In genomic region chr20:18645196-18645745, GRCh38 we compare ENCODE assay signal across 18 cellular contexts.
"Had no signal": no experiment of that assay in that cellular context is flagged by ENCODE, and none has a peak within 500 bp of the region (broad histone marks: within the 10 kb centered on the region; RNA-seq: fewer than 3 reads in every experiment).

No MANE protein-coding gene starts in this region.

- H3K36me3 ChIP-seq: colonic mucosa, esophagus squamous epithelium, tibial artery, vagina had no signal

- H3K4me3 Mint-ChIP-seq: activated CD4-positive, alpha-beta memory T cell treated with anti-CD3 and anti-CD28 coated beads, Interleukin-2, amount 10 ng/mL, durations not matched to agents 7 days and 5 days; activated naive CD4-positive, alpha-beta T cell treated with anti-CD3 and anti-CD28 coated beads, Interleukin-2, amount 10 ng/mL, durations not matched to agents 7 days and 5 days; activated T-cell treated with anti-CD3 and anti-CD28 coated beads, Interleukin-2, amount 50 U/mL, for 24 hours; neural crest cell; T-cell had no signal

- DNase-seq: activated CD4-positive, alpha-beta memory T cell treated with anti-CD3 and anti-CD28 coated beads, Interleukin-2, amount 10 ng/mL, durations not matched to agents 7 days and 5 days; activated CD4-positive, alpha-beta T cell treated with anti-CD3 and anti-CD28 coated beads for 4 hours; activated naive CD4-positive, alpha-beta T cell treated with anti-CD3 and anti-CD28 coated beads, Interleukin-2, amount 10 ng/mL, durations not matched to agents 7 days and 5 days; activated T-cell treated with anti-CD3 and anti-CD28 coated beads, Interleukin-2, amount 50 U/mL, for 24 hours; caudate nucleus; colonic mucosa; esophagus squamous epithelium; foreskin fibroblast; head of caudate nucleus; midbrain; stimulated activated CD4-positive, alpha-beta T cell treated with anti-CD3 and anti-CD28 coated beads, Interleukin-2, amount 100 ng/mL, for 48 hours; stimulated activated naive CD4-positive, alpha-beta T cell; T-cell; T-helper 9 cell; tibial artery had no signal

- H3K27ac ChIP-seq: colonic mucosa, esophagus squamous epithelium, tibial artery, vagina had no signal

- H3K27me3 Mint-ChIP-seq: activated CD4-positive, alpha-beta memory T cell treated with anti-CD3 and anti-CD28 coated beads, Interleukin-2, amount 10 ng/mL, durations not matched to agents 7 days and 5 days; activated naive CD4-positive, alpha-beta T cell treated with anti-CD3 and anti-CD28 coated beads, Interleukin-2, amount 10 ng/mL, durations not matched to agents 7 days and 5 days; activated T-cell treated with anti-CD3 and anti-CD28 coated beads, Interleukin-2, amount 50 U/mL, for 24 hours; T-cell had no signal

- H3K9me3 ChIP-seq: colonic mucosa, esophagus squamous epithelium, tibial artery, vagina had no signal

- ATAC-seq: T-cell had no signal

- H3K36me3 Mint-ChIP-seq: activated naive CD4-positive, alpha-beta T cell treated with anti-CD3 and anti-CD28 coated beads, Interleukin-2, amount 10 ng/mL, durations not matched to agents 7 days and 5 days had no signal

- H3K4me1 ChIP-seq: colonic mucosa, vagina had no signal

- H3K27me3 ChIP-seq: colonic mucosa, esophagus squamous epithelium, tibial artery, vagina had no signal

- H3K4me3 ChIP-seq: colonic mucosa, esophagus squamous epithelium, tibial artery, vagina had no signal

- H3K9me3 Mint-ChIP-seq: activated CD4-positive, alpha-beta memory T cell treated with anti-CD3 and anti-CD28 coated beads, Interleukin-2, amount 10 ng/mL, durations not matched to agents 7 days and 5 days; activated naive CD4-positive, alpha-beta T cell treated with anti-CD3 and anti-CD28 coated beads, Interleukin-2, amount 10 ng/mL, durations not matched to agents 7 days and 5 days; activated T-cell treated with anti-CD3 and anti-CD28 coated beads, Interleukin-2, amount 50 U/mL, for 24 hours; neural crest cell; T-cell had no signal

- H3K27ac Mint-ChIP-seq: activated CD4-positive, alpha-beta memory T cell treated with anti-CD3 and anti-CD28 coated beads, Interleukin-2, amount 10 ng/mL, durations not matched to agents 7 days and 5 days; activated naive CD4-positive, alpha-beta T cell treated with anti-CD3 and anti-CD28 coated beads, Interleukin-2, amount 10 ng/mL, durations not matched to agents 7 days and 5 days; activated T-cell treated with anti-CD3 and anti-CD28 coated beads, Interleukin-2, amount 50 U/mL, for 24 hours; T-cell had no signal

- FAIRE-seq: endothelial cell of umbilical vein had no signal

- H3K4me1 Mint-ChIP-seq: activated CD4-positive, alpha-beta memory T cell treated with anti-CD3 and anti-CD28 coated beads, Interleukin-2, amount 10 ng/mL, durations not matched to agents 7 days and 5 days; activated naive CD4-positive, alpha-beta T cell treated with anti-CD3 and anti-CD28 coated beads, Interleukin-2, amount 10 ng/mL, durations not matched to agents 7 days and 5 days had no signal
